Comparison of ENCODE assay signal across 19 cellular contexts in genomic region chr18:42271656-42272355, GRCh38.
"Had no signal": no experiment of that assay in that cellular context is flagged by ENCODE, and none has a peak within 500 bp of the region (broad histone marks: within the 10 kb centered on the region; RNA-seq: fewer than 3 reads in every experiment).

No MANE protein-coding gene starts in this region.

- H3K27ac ChIP-seq: adrenal gland, cardiac muscle cell, dorsolateral prefrontal cortex, gastroesophageal sphincter, psoas muscle, spleen, upper lobe of right lung had no signal

- H3K27me3 ChIP-seq: adrenal gland, cardiac muscle cell, dorsolateral prefrontal cortex, gastroesophageal sphincter, spleen, upper lobe of right lung had no signal

- H3K9me3 ChIP-seq: adrenal gland, gastroesophageal sphincter, psoas muscle, spleen, upper lobe of right lung had no signal

- H3K4me1 ChIP-seq: psoas muscle, spleen, upper lobe of right lung had no signal

- H3K4me3 ChIP-seq: adrenal gland, cardiac muscle cell, dorsolateral prefrontal cortex, gastroesophageal sphincter, psoas muscle, spleen, upper lobe of right lung had no signal

- H3K36me3 ChIP-seq: adrenal gland, cardiac muscle cell, gastroesophageal sphincter, spleen, upper lobe of right lung had no signal

- FAIRE-seq: endometrium, TTC549 had no signal

- DNase-seq: activated B cell treated with CpG ODN at 0.5 μM for 24 hours; activated CD4-positive, alpha-beta T cell treated with anti-CD3 and anti-CD28 coated beads for 48 hours; activated CD8-positive, alpha-beta T cell treated with anti-CD3 and anti-CD28 coated beads for 36 hours; activated effector memory CD4-positive, alpha-beta T cell treated with Interleukin-2 at 50 U/mL for 16 hours; activated naive CD4-positive, alpha-beta T cell treated with anti-CD3 and anti-CD28 coated beads, Interleukin-2, amount 50 U/mL, for 16 hours; activated T-cell treated with anti-CD3 and anti-CD28 coated beads, Interleukin-2, amount 50 U/mL, for 4 hours; adrenal gland; dorsolateral prefrontal cortex; islet precursor cell; mesendoderm; psoas muscle; spleen; stimulated activated naive CD8-positive, alpha-beta T cell treated with anti-CD3 and anti-CD28 coated beads, Interleukin-15, amount 100 ng/mL, for 72 hours; T-helper 17 cell; upper lobe of right lung had no signal
